ENCODE assay signal across 1 cellular context in the genomic region with DNA sequence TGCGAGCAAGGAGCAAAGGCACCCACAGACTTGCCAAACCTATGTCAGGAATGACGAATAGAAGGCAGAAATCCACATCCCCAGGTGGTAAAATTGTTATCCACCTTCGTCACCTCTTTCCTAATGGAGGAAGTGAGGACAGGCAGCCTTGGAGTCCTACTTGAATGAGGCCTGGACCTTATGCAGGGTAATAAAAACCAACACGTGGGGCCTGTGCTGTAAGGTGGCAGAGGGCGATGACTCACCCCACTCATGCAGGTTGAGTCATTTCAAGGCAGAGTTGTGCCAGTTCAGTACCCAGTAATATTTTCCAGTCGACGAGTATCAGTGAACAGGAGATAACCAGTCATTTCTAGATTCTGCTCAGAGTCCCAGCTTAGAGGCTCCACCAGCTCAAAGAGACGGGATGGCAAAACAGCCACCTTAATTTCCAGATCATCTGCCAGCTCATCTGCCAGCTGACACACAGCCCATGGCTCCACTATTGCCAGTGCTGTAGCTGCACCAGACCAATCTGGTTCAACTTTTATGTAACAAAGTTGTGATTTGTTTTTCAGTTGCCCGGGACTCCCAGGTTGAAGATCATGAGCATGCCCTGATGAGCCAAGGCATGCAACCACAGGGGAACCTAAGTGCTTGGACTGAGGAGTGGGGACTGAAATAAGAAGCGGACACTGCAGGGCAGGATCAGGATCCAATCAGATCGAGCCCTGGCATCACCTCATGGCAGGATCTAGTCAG.
TF ChIP-seq lines count a peak whose summit lies in the region.

No MANE protein-coding gene starts in this region.

TF ChIP-seq in HEK293, 187 proteins besides CTCF, POLR2A, EP300 and RAD21 (continued from another document and continues in another):
- TF ChIP-seq, protein P1, sequence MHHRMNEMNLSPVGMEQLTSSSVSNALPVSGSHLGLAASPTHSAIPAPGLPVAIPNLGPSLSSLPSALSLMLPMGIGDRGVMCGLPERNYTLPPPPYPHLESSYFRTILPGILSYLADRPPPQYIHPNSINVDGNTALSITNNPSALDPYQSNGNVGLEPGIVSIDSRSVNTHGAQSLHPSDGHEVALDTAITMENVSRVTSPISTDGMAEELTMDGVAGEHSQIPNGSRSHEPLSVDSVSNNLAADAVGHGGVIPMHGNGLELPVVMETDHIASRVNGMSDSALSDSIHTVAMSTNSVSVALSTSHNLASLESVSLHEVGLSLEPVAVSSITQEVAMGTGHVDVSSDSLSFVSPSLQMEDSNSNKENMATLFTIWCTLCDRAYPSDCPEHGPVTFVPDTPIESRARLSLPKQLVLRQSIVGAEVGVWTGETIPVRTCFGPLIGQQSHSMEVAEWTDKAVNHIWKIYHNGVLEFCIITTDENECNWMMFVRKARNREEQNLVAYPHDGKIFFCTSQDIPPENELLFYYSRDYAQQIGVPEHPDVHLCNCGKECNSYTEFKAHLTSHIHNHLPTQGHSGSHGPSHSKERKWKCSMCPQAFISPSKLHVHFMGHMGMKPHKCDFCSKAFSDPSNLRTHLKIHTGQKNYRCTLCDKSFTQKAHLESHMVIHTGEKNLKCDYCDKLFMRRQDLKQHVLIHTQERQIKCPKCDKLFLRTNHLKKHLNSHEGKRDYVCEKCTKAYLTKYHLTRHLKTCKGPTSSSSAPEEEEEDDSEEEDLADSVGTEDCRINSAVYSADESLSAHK (tag by site-specific recombination; IDR thresholded peaks at IDR 0.05) = no peak
- TF ChIP-seq ZNF157 (tag by site-specific recombination; IDR thresholded peaks at IDR 0.05) = no peak
- TF ChIP-seq ZNF391 (tag by site-specific recombination; IDR thresholded peaks at IDR 0.05; ENCODE audit: borderline replicate concordance, low read depth) = peak; percentile 43; the same call in 1 of the 2 replicates
- TF ChIP-seq, protein P2, sequence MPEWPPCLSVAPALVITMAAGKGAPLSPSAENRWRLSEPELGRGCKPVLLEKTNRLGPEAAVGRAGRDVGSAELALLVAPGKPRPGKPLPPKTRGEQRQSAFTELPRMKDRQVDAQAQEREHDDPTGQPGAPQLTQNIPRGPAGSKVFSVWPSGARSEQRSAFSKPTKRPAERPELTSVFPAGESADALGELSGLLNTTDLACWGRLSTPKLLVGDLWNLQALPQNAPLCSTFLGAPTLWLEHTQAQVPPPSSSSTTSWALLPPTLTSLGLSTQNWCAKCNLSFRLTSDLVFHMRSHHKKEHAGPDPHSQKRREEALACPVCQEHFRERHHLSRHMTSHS (tag by site-specific recombination; IDR thresholded peaks at IDR 0.05) = no peak
- no peak for TF ChIP-seq SALL2 (tag by site-specific recombination; IDR thresholded peaks at IDR 0.05; ENCODE audit: borderline replicate concordance)
- peak; percentile 94 for TF ChIP-seq ZNF24 (tag by site-specific recombination; IDR thresholded peaks at IDR 0.05)
- no peak for TF ChIP-seq ZNF555 (tag by site-specific recombination; conservative IDR thresholded peaks at IDR 0.05)
- no peak for TF ChIP-seq HOXD13 (CRISPR knock-in tag; IDR thresholded peaks at IDR 0.05; ENCODE audit: borderline replicate concordance)
- TF ChIP-seq, protein P3, sequence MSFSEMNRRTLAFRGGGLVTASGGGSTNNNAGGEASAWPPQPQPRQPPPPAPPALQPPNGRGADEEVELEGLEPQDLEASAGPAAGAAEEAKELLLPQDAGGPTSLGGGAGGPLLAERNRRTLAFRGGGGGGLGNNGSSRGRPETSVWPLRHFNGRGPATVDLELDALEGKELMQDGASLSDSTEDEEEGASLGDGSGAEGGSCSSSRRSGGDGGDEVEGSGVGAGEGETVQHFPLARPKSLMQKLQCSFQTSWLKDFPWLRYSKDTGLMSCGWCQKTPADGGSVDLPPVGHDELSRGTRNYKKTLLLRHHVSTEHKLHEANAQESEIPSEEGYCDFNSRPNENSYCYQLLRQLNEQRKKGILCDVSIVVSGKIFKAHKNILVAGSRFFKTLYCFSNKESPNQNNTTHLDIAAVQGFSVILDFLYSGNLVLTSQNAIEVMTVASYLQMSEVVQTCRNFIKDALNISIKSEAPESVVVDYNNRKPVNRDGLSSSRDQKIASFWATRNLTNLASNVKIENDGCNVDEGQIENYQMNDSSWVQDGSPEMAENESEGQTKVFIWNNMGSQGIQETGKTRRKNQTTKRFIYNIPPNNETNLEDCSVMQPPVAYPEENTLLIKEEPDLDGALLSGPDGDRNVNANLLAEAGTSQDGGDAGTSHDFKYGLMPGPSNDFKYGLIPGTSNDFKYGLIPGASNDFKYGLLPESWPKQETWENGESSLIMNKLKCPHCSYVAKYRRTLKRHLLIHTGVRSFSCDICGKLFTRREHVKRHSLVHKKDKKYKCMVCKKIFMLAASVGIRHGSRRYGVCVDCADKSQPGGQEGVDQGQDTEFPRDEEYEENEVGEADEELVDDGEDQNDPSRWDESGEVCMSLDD (tag by site-specific recombination; IDR thresholded peaks at IDR 0.05) = peak; percentile 39; the same call in 1 of the 2 replicates
- TF ChIP-seq ZNF76 (tag by site-specific recombination; IDR thresholded peaks at IDR 0.05; ENCODE audit: borderline replicate concordance, low read depth) = no peak
- TF ChIP-seq GLIS2 (tag by site-specific recombination; IDR thresholded peaks at IDR 0.05) = peak; percentile 90
- peak; percentile 95 for TF ChIP-seq ZNF366 (tag by site-specific recombination; conservative IDR thresholded peaks at IDR 0.05)
- no peak for TF ChIP-seq ZNF341 (tag by site-specific recombination; IDR thresholded peaks at IDR 0.05; ENCODE audit: low read depth)
- TF ChIP-seq, protein P4, sequence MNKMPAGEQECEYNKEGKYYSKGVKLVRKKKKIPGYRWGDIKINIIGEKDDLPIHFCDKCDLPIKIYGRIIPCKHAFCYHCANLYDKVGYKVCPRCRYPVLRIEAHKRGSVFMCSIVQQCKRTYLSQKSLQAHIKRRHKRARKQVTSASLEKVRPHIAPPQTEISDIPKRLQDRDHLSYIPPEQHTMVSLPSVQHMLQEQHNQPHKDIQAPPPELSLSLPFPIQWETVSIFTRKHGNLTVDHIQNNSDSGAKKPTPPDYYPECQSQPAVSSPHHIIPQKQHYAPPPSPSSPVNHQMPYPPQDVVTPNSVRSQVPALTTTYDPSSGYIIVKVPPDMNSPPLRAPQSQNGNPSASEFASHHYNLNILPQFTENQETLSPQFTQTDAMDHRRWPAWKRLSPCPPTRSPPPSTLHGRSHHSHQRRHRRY (tag by site-specific recombination; IDR thresholded peaks at IDR 0.05) = no peak
- TF ChIP-seq ZBTB21 (tag by site-specific recombination; IDR thresholded peaks at IDR 0.05) = peak; percentile 77
- TF ChIP-seq, protein P5, sequence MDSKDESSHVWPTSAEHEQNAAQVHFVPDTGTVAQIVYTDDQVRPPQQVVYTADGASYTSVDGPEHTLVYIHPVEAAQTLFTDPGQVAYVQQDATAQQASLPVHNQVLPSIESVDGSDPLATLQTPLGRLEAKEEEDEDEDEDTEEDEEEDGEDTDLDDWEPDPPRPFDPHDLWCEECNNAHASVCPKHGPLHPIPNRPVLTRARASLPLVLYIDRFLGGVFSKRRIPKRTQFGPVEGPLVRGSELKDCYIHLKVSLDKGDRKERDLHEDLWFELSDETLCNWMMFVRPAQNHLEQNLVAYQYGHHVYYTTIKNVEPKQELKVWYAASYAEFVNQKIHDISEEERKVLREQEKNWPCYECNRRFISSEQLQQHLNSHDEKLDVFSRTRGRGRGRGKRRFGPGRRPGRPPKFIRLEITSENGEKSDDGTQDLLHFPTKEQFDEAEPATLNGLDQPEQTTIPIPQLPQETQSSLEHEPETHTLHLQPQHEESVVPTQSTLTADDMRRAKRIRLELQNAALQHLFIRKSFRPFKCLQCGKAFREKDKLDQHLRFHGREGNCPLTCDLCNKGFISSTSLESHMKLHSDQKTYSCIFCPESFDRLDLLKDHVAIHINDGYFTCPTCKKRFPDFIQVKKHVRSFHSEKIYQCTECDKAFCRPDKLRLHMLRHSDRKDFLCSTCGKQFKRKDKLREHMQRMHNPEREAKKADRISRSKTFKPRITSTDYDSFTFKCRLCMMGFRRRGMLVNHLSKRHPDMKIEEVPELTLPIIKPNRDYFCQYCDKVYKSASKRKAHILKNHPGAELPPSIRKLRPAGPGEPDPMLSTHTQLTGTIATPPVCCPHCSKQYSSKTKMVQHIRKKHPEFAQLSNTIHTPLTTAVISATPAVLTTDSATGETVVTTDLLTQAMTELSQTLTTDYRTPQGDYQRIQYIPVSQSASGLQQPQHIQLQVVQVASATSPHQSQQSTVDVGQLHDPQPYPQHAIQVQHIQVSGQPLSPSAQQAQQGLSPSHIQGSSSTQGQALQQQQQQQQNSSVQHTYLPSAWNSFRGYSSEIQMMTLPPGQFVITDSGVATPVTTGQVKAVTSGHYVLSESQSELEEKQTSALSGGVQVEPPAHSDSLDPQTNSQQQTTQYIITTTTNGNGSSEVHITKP (tag by site-specific recombination; IDR thresholded peaks at IDR 0.05) = 0 out of 2 replicates have a peak, but pooled peaks have one; percentile 36
- TF ChIP-seq, protein P6, sequence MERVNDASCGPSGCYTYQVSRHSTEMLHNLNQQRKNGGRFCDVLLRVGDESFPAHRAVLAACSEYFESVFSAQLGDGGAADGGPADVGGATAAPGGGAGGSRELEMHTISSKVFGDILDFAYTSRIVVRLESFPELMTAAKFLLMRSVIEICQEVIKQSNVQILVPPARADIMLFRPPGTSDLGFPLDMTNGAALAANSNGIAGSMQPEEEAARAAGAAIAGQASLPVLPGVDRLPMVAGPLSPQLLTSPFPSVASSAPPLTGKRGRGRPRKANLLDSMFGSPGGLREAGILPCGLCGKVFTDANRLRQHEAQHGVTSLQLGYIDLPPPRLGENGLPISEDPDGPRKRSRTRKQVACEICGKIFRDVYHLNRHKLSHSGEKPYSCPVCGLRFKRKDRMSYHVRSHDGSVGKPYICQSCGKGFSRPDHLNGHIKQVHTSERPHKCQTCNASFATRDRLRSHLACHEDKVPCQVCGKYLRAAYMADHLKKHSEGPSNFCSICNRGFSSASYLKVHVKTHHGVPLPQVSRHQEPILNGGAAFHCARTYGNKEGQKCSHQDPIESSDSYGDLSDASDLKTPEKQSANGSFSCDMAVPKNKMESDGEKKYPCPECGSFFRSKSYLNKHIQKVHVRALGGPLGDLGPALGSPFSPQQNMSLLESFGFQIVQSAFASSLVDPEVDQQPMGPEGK (tag by site-specific recombination; IDR thresholded peaks at IDR 0.05) = no peak
- no peak for TF ChIP-seq ZNF416 (tag by site-specific recombination; IDR thresholded peaks at IDR 0.05)
- no peak for TF ChIP-seq ZNF133 (tag by site-specific recombination; IDR thresholded peaks at IDR 0.05)
- no peak for TF ChIP-seq ZNF768 (tag by site-specific recombination; IDR thresholded peaks at IDR 0.05)
- TF ChIP-seq BCL11B (tag by site-specific recombination; IDR thresholded peaks at IDR 0.05; ENCODE audit: low read depth) = no peak
- TF ChIP-seq ZFHX2 (tag by site-specific recombination; conservative IDR thresholded peaks at IDR 0.05) = 0 out of 2 replicates have a peak, but pooled peaks have one; percentile 16
- peak; percentile 85 for TF ChIP-seq ZNF843 (tag by site-specific recombination; IDR thresholded peaks at IDR 0.05)
- TF ChIP-seq, protein P7, sequence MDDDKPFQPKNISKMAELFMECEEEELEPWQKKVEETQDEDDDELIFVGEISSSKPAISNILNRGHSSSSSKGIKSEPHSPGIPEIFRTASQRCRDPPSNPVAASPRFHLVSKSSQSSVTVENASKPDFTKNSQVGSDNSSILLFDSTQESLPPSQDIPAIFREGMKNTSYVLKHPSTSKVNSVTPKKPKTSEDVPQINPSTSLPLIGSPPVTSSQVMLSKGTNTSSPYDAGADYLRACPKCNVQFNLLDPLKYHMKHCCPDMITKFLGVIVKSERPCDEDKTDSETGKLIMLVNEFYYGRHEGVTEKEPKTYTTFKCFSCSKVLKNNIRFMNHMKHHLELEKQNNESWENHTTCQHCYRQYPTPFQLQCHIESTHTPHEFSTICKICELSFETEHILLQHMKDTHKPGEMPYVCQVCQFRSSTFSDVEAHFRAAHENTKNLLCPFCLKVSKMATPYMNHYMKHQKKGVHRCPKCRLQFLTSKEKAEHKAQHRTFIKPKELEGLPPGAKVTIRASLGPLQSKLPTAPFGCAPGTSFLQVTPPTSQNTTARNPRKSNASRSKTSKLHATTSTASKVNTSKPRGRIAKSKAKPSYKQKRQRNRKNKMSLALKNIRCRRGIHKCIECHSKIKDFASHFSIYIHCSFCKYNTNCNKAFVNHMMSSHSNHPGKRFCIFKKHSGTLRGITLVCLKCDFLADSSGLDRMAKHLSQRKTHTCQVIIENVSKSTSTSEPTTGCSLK (tag by site-specific recombination; IDR thresholded peaks at IDR 0.05) = no peak
- TF ChIP-seq ZNF404 (tag by site-specific recombination; IDR thresholded peaks at IDR 0.05) = no peak
- TF ChIP-seq ZNF426 (tag by site-specific recombination; IDR thresholded peaks at IDR 0.05) = no peak
- TF ChIP-seq ZNF311 (tag by site-specific recombination; IDR thresholded peaks at IDR 0.05; ENCODE audit: borderline replicate concordance) = no peak
- TF ChIP-seq KLF7 (tag by site-specific recombination; IDR thresholded peaks at IDR 0.05; ENCODE audit: borderline replicate concordance) = no peak
- no peak for TF ChIP-seq ZNF514 (tag by site-specific recombination; IDR thresholded peaks at IDR 0.05)
- TF ChIP-seq ZNF211 (tag by site-specific recombination; IDR thresholded peaks at IDR 0.05; ENCODE audit: low read depth) = no peak
- TF ChIP-seq, protein P8, sequence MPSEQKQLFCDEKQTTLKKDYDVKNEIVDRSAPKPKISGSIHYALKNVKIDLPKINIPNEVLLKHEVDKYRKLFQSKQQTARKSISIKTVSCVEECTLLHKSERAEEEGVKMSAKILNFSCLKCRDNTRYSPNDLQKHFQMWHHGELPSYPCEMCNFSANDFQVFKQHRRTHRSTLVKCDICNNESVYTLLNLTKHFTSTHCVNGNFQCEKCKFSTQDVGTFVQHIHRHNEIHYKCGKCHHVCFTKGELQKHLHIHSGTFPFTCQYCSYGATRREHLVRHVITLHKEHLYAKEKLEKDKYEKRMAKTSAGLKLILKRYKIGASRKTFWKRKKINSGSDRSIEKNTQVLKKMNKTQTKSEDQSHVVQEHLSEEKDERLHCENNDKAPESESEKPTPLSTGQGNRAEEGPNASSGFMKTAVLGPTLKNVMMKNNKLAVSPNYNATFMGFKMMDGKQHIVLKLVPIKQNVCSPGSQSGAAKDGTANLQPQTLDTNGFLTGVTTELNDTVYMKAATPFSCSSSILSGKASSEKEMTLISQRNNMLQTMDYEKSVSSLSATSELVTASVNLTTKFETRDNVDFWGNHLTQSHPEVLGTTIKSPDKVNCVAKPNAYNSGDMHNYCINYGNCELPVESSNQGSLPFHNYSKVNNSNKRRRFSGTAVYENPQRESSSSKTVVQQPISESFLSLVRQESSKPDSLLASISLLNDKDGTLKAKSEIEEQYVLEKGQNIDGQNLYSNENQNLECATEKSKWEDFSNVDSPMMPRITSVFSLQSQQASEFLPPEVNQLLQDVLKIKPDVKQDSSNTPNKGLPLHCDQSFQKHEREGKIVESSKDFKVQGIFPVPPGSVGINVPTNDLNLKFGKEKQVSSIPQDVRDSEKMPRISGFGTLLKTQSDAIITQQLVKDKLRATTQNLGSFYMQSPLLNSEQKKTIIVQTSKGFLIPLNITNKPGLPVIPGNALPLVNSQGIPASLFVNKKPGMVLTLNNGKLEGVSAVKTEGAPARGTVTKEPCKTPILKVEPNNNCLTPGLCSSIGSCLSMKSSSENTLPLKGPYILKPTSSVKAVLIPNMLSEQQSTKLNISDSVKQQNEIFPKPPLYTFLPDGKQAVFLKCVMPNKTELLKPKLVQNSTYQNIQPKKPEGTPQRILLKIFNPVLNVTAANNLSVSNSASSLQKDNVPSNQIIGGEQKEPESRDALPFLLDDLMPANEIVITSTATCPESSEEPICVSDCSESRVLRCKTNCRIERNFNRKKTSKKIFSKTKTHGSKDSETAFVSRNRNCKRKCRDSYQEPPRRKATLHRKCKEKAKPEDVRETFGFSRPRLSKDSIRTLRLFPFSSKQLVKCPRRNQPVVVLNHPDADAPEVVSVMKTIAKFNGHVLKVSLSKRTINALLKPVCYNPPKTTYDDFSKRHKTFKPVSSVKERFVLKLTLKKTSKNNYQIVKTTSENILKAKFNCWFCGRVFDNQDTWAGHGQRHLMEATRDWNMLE (tag by site-specific recombination; conservative IDR thresholded peaks at IDR 0.05; ENCODE audit: low read depth) = no peak; the same call in 1 of the 2 replicates
